Comparison of ENCODE assay signal across 12 cellular contexts in genomic region chr1:43970911-43971310, GRCh38. TPM values are rescaled to one million over a fixed set of nuclear protein-coding genes. Genes with fewer than 3 reads are reported as not detected.
DNase-seq lines count a peak whose midpoint lies in the region; ATAC-seq, FAIRE-seq and TF ChIP-seq lines count a peak whose summit lies in the region.
"Had no signal": no experiment of that assay in that cellular context is flagged by ENCODE, and none has a peak within 500 bp of the region (broad histone marks: within the 10 kb centered on the region; RNA-seq: fewer than 3 reads in every experiment).

No MANE protein-coding gene starts in this region.

- intact Hi-C loops in esophagus muscularis mucosa (cut with DNase I), result no loop called here
- intact Hi-C loops in gastrocnemius medialis (cut with DNase I; ENCODE audit: low total_unique reads), result loop anchor here (10.0 kb wide), 1 partner anchor 384 kb away; the partner anchor contains the start of gene ERI3

- H3K9me3 Mint-ChIP-seq in T-helper 2 cell treated with Interferon-gamma antibody and Interleukin-4, amounts not matched to agents 5 μg/mL and 100 μg/mL, for 36 hours, result no peaks in the 10 kb centered on the region

- no peak for TF ChIP-seq EP300 in esophagus muscularis mucosa (IDR thresholded peaks at IDR 0.05)

- TF ChIP-seq POLR2A in esophagus muscularis mucosa (IDR thresholded peaks at IDR 0.05; ENCODE audit: low read depth) (no peak), gastrocnemius medialis (IDR thresholded peaks at IDR 0.05) (no peak)

- no peaks in the 10 kb centered on the region for H3K9me2 ChIP-seq in SU-DHL-6 (replicated peaks; ENCODE audit: insufficient read depth, low read length)

- H3K9ac ChIP-seq in SU-DHL-6 (ENCODE audit: low read length), result peak overlapping the region; percentile 71

- in situ Hi-C loops in gastrocnemius medialis (cut with MboI; ENCODE audit: low sequenced_read_pairs in 4 of 4), result no loop called here

- DNase-seq in T-helper 2 cell treated with Interferon-gamma antibody and Interleukin-4, amounts not matched to agents 5 μg/mL and 100 μg/mL, for 36 hours (ENCODE audit: low spot score), result no peak
- DNase-seq in T-helper 2 cell (no peak), esophagus muscularis mucosa (ENCODE audit: extremely low spot score) (no peak), gastrocnemius medialis (no peak), RCC 7860 (ENCODE audit: low spot score) (no peak), foreskin melanocyte (no peak)
- DNase-seq: mesendoderm, NCI-H2081 had no signal

- peak overlapping the region; percentile 98 for H3K4me3 Mint-ChIP-seq in T-helper 2 cell treated with Interferon-gamma antibody and Interleukin-4, amounts not matched to agents 5 μg/mL and 100 μg/mL, for 36 hours

- peak overlapping the region; percentile 75 for H3K4me2 ChIP-seq in SU-DHL-6 (ENCODE audit: low read depth, low read length, poor library complexity, severe bottlenecking)

- H3K4me1 ChIP-seq in esophagus muscularis mucosa (peaks cover 26 to 41% (median 37%) of the 10 kb centered on the region in 4 donors), gastrocnemius medialis (peaks cover 27 to 47% of the 10 kb centered on the region in 2 donors)

- no peak for FAIRE-seq in RCC 7860 (lab: Jason Lieb, UNC)
- FAIRE-seq: A204.1, TTC549 had no signal

- no peak overlapping the region for H2AFZ ChIP-seq in SU-DHL-6 (ENCODE audit: low read depth, low read length, severe bottlenecking)

- H3K4me1 Mint-ChIP-seq in T-helper 2 cell treated with Interferon-gamma antibody and Interleukin-4, amounts not matched to agents 5 μg/mL and 100 μg/mL, for 36 hours (ENCODE audit: low read depth), result peaks cover 27% of the 10 kb centered on the region

- H3K4me3 ChIP-seq in SU-DHL-6 (ENCODE audit: insufficient read depth, low read length, poor library complexity, severe bottlenecking) (peak overlapping the region; percentile 80), esophagus muscularis mucosa (peak overlapping the region; percentile 79 to 95 (median 82)), gastrocnemius medialis (peak overlapping the region in 3 of 4 donors; percentile 77 to 91 (median 86))

- H3K27me3 ChIP-seq in SU-DHL-6 (ENCODE audit: low read length), result no peaks in the 10 kb centered on the region
- no peaks in the 10 kb centered on the region for H3K27me3 ChIP-seq in esophagus muscularis mucosa
- no peaks in the 10 kb centered on the region for H3K27me3 ChIP-seq in gastrocnemius medialis

- no peaks in the 10 kb centered on the region for H3K27me3 Mint-ChIP-seq in T-helper 2 cell treated with Interferon-gamma antibody and Interleukin-4, amounts not matched to agents 5 μg/mL and 100 μg/mL, for 36 hours (ENCODE audit: low read depth)

- H3K27ac ChIP-seq in SU-DHL-6 (ENCODE audit: low read depth, low read length) (no peak overlapping the region), esophagus muscularis mucosa (replicated peaks in 1 of 4) (no peak overlapping the region), gastrocnemius medialis (peak overlapping the region; percentile 91 to 98 (median 96))

- no peaks in the 10 kb centered on the region for H3K9me3 ChIP-seq in SU-DHL-6 (ENCODE audit: insufficient read depth, low read length)
- H3K9me3 ChIP-seq in esophagus muscularis mucosa, result no peaks in the 10 kb centered on the region
- no peaks in the 10 kb centered on the region for H3K9me3 ChIP-seq in gastrocnemius medialis

- 88% methylated on average over 9 of the region's 9 CpGs for WGBS in esophagus muscularis mucosa

- no peak for TF ChIP-seq CTCF in SU-DHL-6 (IDR thresholded peaks at IDR 0.05; ENCODE audit: insufficient read depth, low read length, poor library complexity, severe bottlenecking)
- TF ChIP-seq CTCF in esophagus muscularis mucosa (IDR thresholded peaks at IDR 0.05), result no peak
- no peak for TF ChIP-seq CTCF in gastrocnemius medialis (IDR thresholded peaks at IDR 0.05 in 4 of 5, conservative IDR thresholded peaks at IDR 0.05 in 1 of 5)

- peaks cover 20% of the 10 kb centered on the region for H3K36me3 Mint-ChIP-seq in T-helper 2 cell treated with Interferon-gamma antibody and Interleukin-4, amounts not matched to agents 5 μg/mL and 100 μg/mL, for 36 hours (ENCODE audit: low read depth)

- H3K36me3 ChIP-seq in SU-DHL-6 (ENCODE audit: low read length), result no peaks in the 10 kb centered on the region
- H3K36me3 ChIP-seq in esophagus muscularis mucosa, result peaks cover 4 to 43% (median 39%) of the 10 kb centered on the region in 4 donors
- peaks cover 0 to 30% of the 10 kb centered on the region in 2 donors for H3K36me3 ChIP-seq in gastrocnemius medialis

- peaks cover 26% of the 10 kb centered on the region for H3K79me2 ChIP-seq in SU-DHL-6 (ENCODE audit: insufficient read depth, low read length)

- no peak for ATAC-seq in gastrocnemius medialis
- ATAC-seq in HG03442 (IDR thresholded peaks at IDR 0.05; ENCODE audit: unreplicated experiment), result no peak

- peaks cover 19% of the 10 kb centered on the region for H3F3A ChIP-seq in SU-DHL-6 (ENCODE audit: insufficient read depth)

- no peak overlapping the region for H3K27ac Mint-ChIP-seq in T-helper 2 cell treated with Interferon-gamma antibody and Interleukin-4, amounts not matched to agents 5 μg/mL and 100 μg/mL, for 36 hours

- H4K20me1 ChIP-seq in SU-DHL-6 (ENCODE audit: low read depth, low read length), result no peaks in the 10 kb centered on the region

RNA-seq across cellular contexts. Expression of gene DPH2, which starts 1.1 kb away (rescaled TPM):
- total RNA-seq in esophagus muscularis mucosa, result 10 to 100 TPM; 13.7 to 29.2 (median 19.2) TPM
- 10 to 100 TPM; 53.1 to 68.3 (median 55.3) TPM for total RNA-seq in gastrocnemius medialis

RNA-seq across cellular contexts. Expression of gene ATP6V0B, which starts 3.8 kb away (rescaled TPM):
- total RNA-seq in esophagus muscularis mucosa (100 to 1,000 TPM in 1 of 4 donors, 10 to 100 TPM in 3; 68.1 to 122 (median 98.2) TPM), gastrocnemius medialis (100 to 1,000 TPM; 156 to 242 (median 195) TPM)

RNA-seq across cellular contexts. Expression of gene B4GALT2, which starts 8.1 kb away (rescaled TPM):
- 10 to 100 TPM; 45.3 to 94.5 (median 77.5) TPM for total RNA-seq in esophagus muscularis mucosa
- total RNA-seq in gastrocnemius medialis, result 10 to 100 TPM; 63.5 to 97.8 (median 72.1) TPM

RNA-seq across cellular contexts. Expression of gene CCDC24, which starts 20.5 kb away (rescaled TPM):
- total RNA-seq in esophagus muscularis mucosa (1 to 10 TPM; 6.2 to 7.3 (median 6.7) TPM), gastrocnemius medialis (1 to 10 TPM in 2 of 4 donors, under 1 TPM in 2; 0.73 to 2.9 (median 1.2) TPM)

RNA-seq across cellular contexts. Expression of gene IPO13, which starts 24.2 kb away (rescaled TPM):
- 10 to 100 TPM; 24.5 to 39.9 (median 29.1) TPM for total RNA-seq in esophagus muscularis mucosa
- total RNA-seq in gastrocnemius medialis, result 100 to 1,000 TPM in 3 of 4 donors, 10 to 100 TPM in 1; 81.9 to 171 (median 105) TPM

Comparison
In these comparisons a context has a peak if more than half of its experiments do, and no peak if none do; other contexts are left out.
1. H3K27ac ChIP-seq: peak in gastrocnemius medialis (4 of 4); none in SU-DHL-6 (single experiment) and esophagus muscularis mucosa (0 of 4).
2. Peak in every context shown above with its lines, with median percentiles within 50 percentile points of each other: H3K4me3 ChIP-seq.